21 cellular contexts compared by ENCODE assay signal in the genomic region with DNA sequence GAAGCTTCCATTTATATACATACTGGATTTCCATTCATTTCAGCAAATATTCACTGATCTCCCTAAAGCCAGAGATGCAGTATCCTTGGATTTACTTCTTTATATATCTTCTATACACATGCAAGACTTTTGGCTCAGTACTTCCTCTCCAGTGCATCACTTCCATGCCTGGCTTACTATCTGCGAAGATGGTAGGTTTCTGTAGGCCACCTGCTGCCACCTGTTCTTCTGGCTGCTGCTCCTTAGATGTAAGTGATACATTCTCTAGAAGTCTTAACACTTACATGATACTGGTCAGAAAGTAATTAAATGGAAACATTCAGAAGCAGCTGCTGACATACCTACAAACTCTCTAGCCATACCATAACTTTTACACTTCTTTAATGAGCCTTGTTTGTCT. TPM values are rescaled to one million over a fixed set of nuclear protein-coding genes. Genes with fewer than 3 reads are reported as not detected.
DNase-seq lines count a peak whose midpoint lies in the region; ATAC-seq and TF ChIP-seq lines count a peak whose summit lies in the region.
"Had no signal": no experiment of that assay in that cellular context is flagged by ENCODE, and none has a peak within 500 bp of the region (broad histone marks: within the 10 kb centered on the region; RNA-seq: fewer than 3 reads in every experiment).

No MANE protein-coding gene starts in this region.

- H3K27ac ChIP-seq in trophoblast cell (ENCODE audit: low read depth, low read length) (no peak overlapping the region), smooth muscle cell (ENCODE audit: low read depth) (no peak overlapping the region)
- H3K27ac ChIP-seq: SJSA1 had no signal

- H3K36me3 Mint-ChIP-seq in activated B cell treated with CpG ODN at 0.5 μM for 24 hours (ENCODE audit: low read depth) (peaks cover 17% of the 10 kb centered on the region), natural killer cell (no peaks in the 10 kb centered on the region)
- no peaks in the 10 kb centered on the region for H3K36me3 Mint-ChIP-seq in activated T-cell treated with anti-CD3 and anti-CD28 coated beads, Interleukin-2, amount 50 U/mL, for 4 hours (ENCODE audit: insufficient read depth)

- H3K4me3 Mint-ChIP-seq in activated B cell treated with CpG ODN at 0.5 μM for 24 hours (no peak overlapping the region), natural killer cell (no peak overlapping the region)
- no peak overlapping the region for H3K4me3 Mint-ChIP-seq in activated T-cell treated with anti-CD3 and anti-CD28 coated beads, Interleukin-2, amount 50 U/mL, for 4 hours

- no peaks in the 10 kb centered on the region for H3K9me3 Mint-ChIP-seq in activated B cell treated with CpG ODN at 0.5 μM for 24 hours
- no peaks in the 10 kb centered on the region for H3K9me3 Mint-ChIP-seq in natural killer cell
- H3K9me3 Mint-ChIP-seq in activated T-cell treated with anti-CD3 and anti-CD28 coated beads, Interleukin-2, amount 50 U/mL, for 4 hours: no peaks in the 10 kb centered on the region

- no peak overlapping the region for H4K12ac ChIP-seq in trophoblast cell (ENCODE audit: low read depth, low read length)

- H3K9ac ChIP-seq in trophoblast cell (ENCODE audit: low read length) (no peak overlapping the region), smooth muscle cell (ENCODE audit: low read depth) (no peak overlapping the region)

- no peaks in the 10 kb centered on the region for H3K27me3 ChIP-seq in trophoblast cell (ENCODE audit: insufficient read depth, low read length)
- H3K27me3 ChIP-seq in smooth muscle cell (ENCODE audit: low read depth): no peaks in the 10 kb centered on the region
- H3K27me3 ChIP-seq: BE2C, SJSA1 had no signal

- no peak overlapping the region for H3K23ac ChIP-seq in trophoblast cell (ENCODE audit: low read length)

- no peak overlapping the region for H4K8ac ChIP-seq in trophoblast cell (ENCODE audit: low read depth, low read length)

- intact Hi-C loops in activated B cell treated with CpG ODN at 0.5 μM for 24 hours (cut with micrococcal nuclease) (loop anchor here (2.0 to 5.0 kb wide), 2 partner anchors 13 to 35 kb away; no protein-coding TSS in a partner anchor), natural killer cell (cut with micrococcal nuclease) (no loop called here)

- H3K4ac ChIP-seq in trophoblast cell (ENCODE audit: low read depth, low read length): peak overlapping the region; percentile 18

- H3K4me2 ChIP-seq in trophoblast cell (ENCODE audit: low read length) (no peak overlapping the region), smooth muscle cell (no peak overlapping the region)

- H3K79me1 ChIP-seq in trophoblast cell (ENCODE audit: low read length): no peaks in the 10 kb centered on the region

- H3K79me2 ChIP-seq in trophoblast cell (ENCODE audit: control insufficient read depth, insufficient read depth, low read length, poor library complexity) (peaks cover 2% of the 10 kb centered on the region), smooth muscle cell (ENCODE audit: low read depth) (peaks cover 24% of the 10 kb centered on the region)

- no peak for TF ChIP-seq CTCF in GM12865 (IDR thresholded peaks at IDR 0.05; ENCODE audit: insufficient read depth, low read depth, low read length, missing control alignments)
- no peak for TF ChIP-seq CTCF in activated B cell treated with CpG ODN at 0.5 μM for 24 hours (IDR thresholded peaks at IDR 0.05)
- no peak for TF ChIP-seq CTCF in natural killer cell (IDR thresholded peaks at IDR 0.05)
- TF ChIP-seq CTCF in smooth muscle cell (IDR thresholded peaks at IDR 0.05; ENCODE audit: borderline replicate concordance, insufficient read depth, poor library complexity, severe bottlenecking): no peak

- peaks cover 1 to 3% of the 10 kb centered on the region in 2 experiments for H3K36me3 ChIP-seq in trophoblast cell (ENCODE audit: control insufficient read depth in 1 of 2, insufficient read depth in 2 of 2, low read length in 2 of 2)
- no peaks in the 10 kb centered on the region for H3K36me3 ChIP-seq in smooth muscle cell (ENCODE audit: low read depth)
- H3K36me3 ChIP-seq: BE2C, SJSA1 had no signal

- H2AFZ ChIP-seq in trophoblast cell (ENCODE audit: insufficient read depth, low read length, poor library complexity) (no peak overlapping the region), smooth muscle cell (ENCODE audit: low read depth) (no peak overlapping the region)

- H3K4me1 Mint-ChIP-seq in activated B cell treated with CpG ODN at 0.5 μM for 24 hours (peaks cover 78% of the 10 kb centered on the region), natural killer cell (peaks cover 4 to 5% of the 10 kb centered on the region in 2 donors)
- peaks cover 6% of the 10 kb centered on the region for H3K4me1 Mint-ChIP-seq in activated T-cell treated with anti-CD3 and anti-CD28 coated beads, Interleukin-2, amount 50 U/mL, for 4 hours (ENCODE audit: low read depth)

- peak; percentile 48 for ATAC-seq in HG02642 (IDR thresholded peaks at IDR 0.05; ENCODE audit: poor library complexity, unreplicated experiment)
- ATAC-seq in activated B cell treated with CpG ODN at 0.5 μM for 24 hours (ENCODE audit: low read depth): peak; percentile 25
- no peak for ATAC-seq in natural killer cell
- no peak for ATAC-seq in activated T-cell treated with anti-CD3 and anti-CD28 coated beads, Interleukin-2, amount 50 U/mL, for 4 hours
- ATAC-seq: Right ventricle myocardium inferior had no signal

- H3K9me3 ChIP-seq in trophoblast cell (ENCODE audit: insufficient read depth, low read depth, low read length) (no peaks in the 10 kb centered on the region), smooth muscle cell (replicated peaks; ENCODE audit: low read depth) (no peaks in the 10 kb centered on the region)
- H3K9me3 ChIP-seq: BE2C, SJSA1 had no signal

- H3F3A ChIP-seq in smooth muscle cell (ENCODE audit: low read depth): no peaks in the 10 kb centered on the region

- whole genome bisulfite sequencing in trophoblast cell (ENCODE audit: extremely low coverage, insufficient coverage, insufficient read length): no CpG with 5 or more reads among the region's 1 CpG
- WGBS in smooth muscle cell (ENCODE audit: low lambda C conversion rate): 100% methylated on average over 1 of the region's 1 CpG

- no peak overlapping the region for H2BK12ac ChIP-seq in trophoblast cell (ENCODE audit: low read length)

- H2BK5ac ChIP-seq in trophoblast cell (ENCODE audit: low read depth, low read length, poor library complexity): no peak overlapping the region

- H3K18ac ChIP-seq in trophoblast cell (ENCODE audit: low read length): no peak overlapping the region

- H2BK120ac ChIP-seq in trophoblast cell (ENCODE audit: insufficient read depth, low read length, poor library complexity): no peak overlapping the region

- CTCF ChIA-PET in activated B cell treated with CpG ODN at 0.5 μM for 24 hours (lab: Charles Lee): no interaction called here

- H4K20me1 ChIP-seq in smooth muscle cell (ENCODE audit: low read depth): peaks cover 77% of the 10 kb centered on the region

- H3K27ac Mint-ChIP-seq in activated B cell treated with CpG ODN at 0.5 μM for 24 hours: peak overlapping the region; percentile 65
- H3K27ac Mint-ChIP-seq in natural killer cell: no peak overlapping the region

- peaks cover 0 to 1% of the 10 kb centered on the region in 2 experiments for H3K4me1 ChIP-seq in trophoblast cell (ENCODE audit: control insufficient read depth in 1 of 2, insufficient read depth in 2 of 2, low read length in 2 of 2)
- peaks cover 14% of the 10 kb centered on the region for H3K4me1 ChIP-seq in smooth muscle cell (ENCODE audit: low read depth)
- H3K4me1 ChIP-seq: SJSA1 had no signal

- H4K91ac ChIP-seq in trophoblast cell (ENCODE audit: low read depth, low read length): no peak overlapping the region

- DNase-seq in GM12865 (ENCODE audit: low read depth) (peak; percentile 30), activated B cell treated with CpG ODN at 0.5 μM for 24 hours (no peak), trophoblast cell (no peak), iPS-NIHi7 (ENCODE audit: extremely low spot score) (no peak), natural killer cell (no peak), smooth muscle cell (lab: John Stamatoyannopoulos, UW; ENCODE audit: unreplicated experiment) (no peak)
- DNase-seq in activated T-cell treated with anti-CD3 and anti-CD28 coated beads, Interleukin-2, amount 50 U/mL, for 4 hours: no peak
- DNase-seq: BE2C, DMS53, EL, H7, Karpas-422, NCI-H1694, NCI-H2081, NCI-H2171, NCI-H345, NCI-H524 treated with DMSO at 0.1 percent for 48 hours, NCI-H82 had no signal

- H3K27me3 Mint-ChIP-seq in activated B cell treated with CpG ODN at 0.5 μM for 24 hours: no peaks in the 10 kb centered on the region
- no peaks in the 10 kb centered on the region for H3K27me3 Mint-ChIP-seq in natural killer cell (ENCODE audit: low read depth in 2 of 2)
- peaks cover 2% of the 10 kb centered on the region for H3K27me3 Mint-ChIP-seq in activated T-cell treated with anti-CD3 and anti-CD28 coated beads, Interleukin-2, amount 50 U/mL, for 4 hours (ENCODE audit: low read depth)

- H3K4me3 ChIP-seq in GM12865 (ENCODE audit: low read depth, low read length) (no peak overlapping the region), trophoblast cell (ENCODE audit: low read depth, low read length) (no peak overlapping the region), smooth muscle cell (no peak overlapping the region)
- H3K4me3 ChIP-seq: SJSA1 had no signal

- no peak overlapping the region for H3K14ac ChIP-seq in trophoblast cell (ENCODE audit: low read length)

- no peak overlapping the region for H2AK5ac ChIP-seq in trophoblast cell (ENCODE audit: low read length)

- POLR2A ChIA-PET in activated B cell treated with CpG ODN at 0.5 μM for 24 hours (lab: Charles Lee): no interaction called here

RNA-seq across cellular contexts. Expression of a gene that starts 48.9 kb away (rescaled TPM):
- total RNA-seq in activated B cell treated with CpG ODN at 0.5 μM for 24 hours: 37.9 and 46.0 TPM in 2 replicates
- 21.6 and 23.5 TPM in 2 replicates for polyA plus RNA-seq in trophoblast cell (2013)
- total RNA-seq in natural killer cell: 1 to 10 TPM; 1.3 to 3.3 (median 2.0) TPM
- total RNA-seq in smooth muscle cell: 31.0 and 39.5 TPM in 2 replicates
- polyA plus RNA-seq in smooth muscle cell: 9.1 and 13.2 TPM in 2 replicates
- under 1 TPM; 0.18 to 0.27 (median 0.18) TPM for total RNA-seq in activated T-cell treated with anti-CD3 and anti-CD28 coated beads, Interleukin-2, amount 50 U/mL, for 4 hours

Comparison
In these comparisons a context has a peak if more than half of its experiments do, and no peak if none do; other contexts are left out.
1. ATAC-seq: peak in HG02642 (single experiment) and activated B cell treated with CpG ODN at 0.5 μM for 24 hours (single experiment); none in natural killer cell (0 of 3) and activated T-cell treated with anti-CD3 and anti-CD28 coated beads, Interleukin-2, amount 50 U/mL, for 4 hours (0 of 2).